14 cellular contexts compared by ENCODE assay signal in the genomic region with DNA sequence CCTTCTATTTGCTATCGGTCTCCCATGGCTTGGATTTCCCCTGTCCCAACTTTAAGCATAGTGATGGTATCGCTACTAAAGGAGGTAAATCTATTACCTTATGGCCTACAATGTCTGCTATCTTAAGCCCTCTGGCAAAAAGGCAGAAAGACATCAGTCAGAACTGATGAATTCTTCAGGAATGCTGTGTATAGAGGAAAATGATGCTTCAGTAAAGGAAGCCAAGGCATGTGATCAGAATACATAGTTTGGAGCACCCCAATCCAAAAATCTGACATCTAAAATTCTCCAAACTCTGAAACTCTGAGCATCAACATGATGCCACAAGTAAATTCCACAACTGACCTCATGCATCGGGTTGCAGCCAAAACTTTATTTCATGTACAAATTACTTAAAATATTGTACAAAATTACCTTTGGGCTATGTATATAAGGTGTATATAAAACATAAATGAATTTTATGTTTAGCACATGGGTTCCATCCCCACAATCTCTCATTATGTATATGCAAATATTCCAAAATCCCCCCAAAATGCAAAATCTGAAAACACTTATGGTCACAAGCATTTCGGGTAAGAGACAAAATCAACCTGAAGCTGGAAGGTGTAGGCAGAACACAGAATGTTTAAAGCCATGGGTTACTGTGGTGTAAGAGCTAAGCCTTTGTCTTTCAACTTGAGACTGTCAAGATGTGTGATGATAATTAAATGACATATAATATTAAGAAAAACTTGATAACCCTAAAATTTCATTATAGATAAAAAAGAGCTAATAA.
DNase-seq lines count a peak whose midpoint lies in the region; ATAC-seq and TF ChIP-seq lines count a peak whose summit lies in the region.
"Had no signal": no experiment of that assay in that cellular context is flagged by ENCODE, and none has a peak within 500 bp of the region (broad histone marks: within the 10 kb centered on the region; RNA-seq: fewer than 3 reads in every experiment).

No MANE protein-coding gene starts in this region.

- dilution Hi-C loops in mammary epithelial cell (cut with HindIII; ENCODE audit: low sequenced_read_pairs) = no loop called here

- H3K9ac ChIP-seq in mammary epithelial cell (ENCODE audit: insufficient read depth, low read length) (no peak overlapping the region), endodermal cell (ENCODE audit: extremely low read depth, low read length, poor library complexity, severe bottlenecking) (no peak overlapping the region)

- H3K79me2 ChIP-seq in DOHH2 (ENCODE audit: control insufficient read depth, low read length) (peaks cover 92% of the 10 kb centered on the region), mammary epithelial cell (ENCODE audit: insufficient read depth, low read length) (peaks cover 95% of the 10 kb centered on the region)

- H3F3A ChIP-seq in DOHH2 (ENCODE audit: control insufficient read depth, insufficient read depth) = peaks cover 39% of the 10 kb centered on the region

- H3K27ac ChIP-seq in DOHH2 (ENCODE audit: low read depth, low read length) (peak overlapping the region; percentile 90), mammary epithelial cell (ENCODE audit: insufficient read depth, low read depth, low read length) (peak overlapping the region; percentile 15), endodermal cell (ENCODE audit: low read depth, low read length) (no peak overlapping the region), upper lobe of left lung (no peak overlapping the region)
- H3K27ac ChIP-seq: pancreas, SK-N-MC had no signal

- H3K4me2 ChIP-seq in DOHH2 (ENCODE audit: low read length) (peak overlapping the region; percentile 73), mammary epithelial cell (ENCODE audit: insufficient read depth, low read depth, low read length) (peak overlapping the region; percentile 30)
- H3K4me2 ChIP-seq: GM23338 had no signal

- no peaks in the 10 kb centered on the region for H3K9me2 ChIP-seq in DOHH2 (replicated peaks; ENCODE audit: control insufficient read depth, low read length)

- BruUV-seq in mammary epithelial cell (replicated peaks; lab: Mats Ljungman, UMichigan) = no TSS peak

- DNase-seq in M059J (ENCODE audit: low read depth) = peak; percentile 60
- DNase-seq in mammary epithelial cell = peak; percentile 32
- DNase-seq in myocyte (ENCODE audit: low read depth) = peak; percentile 18
- no peak for DNase-seq in ecto neural progenitor cell (ENCODE audit: low spot score)
- DNase-seq in NCI-H446 (lab: John Stamatoyannopoulos, UW) = no peak
- DNase-seq in endodermal cell = no peak
- DNase-seq in upper lobe of left lung = no peak
- DNase-seq: activated CD4-positive, alpha-beta memory T cell treated with anti-CD3 and anti-CD28 coated beads, Interleukin-2, amount 10 ng/mL, durations not matched to agents 7 days and 5 days; NCI-H2227 treated with DMSO at 0.1 percent for 48 hours; pancreas; stimulated activated CD4-positive, alpha-beta T cell treated with anti-CD3 and anti-CD28 coated beads, Interleukin-2, amount 100 ng/mL, for 48 hours had no signal

- TF ChIP-seq CTCF in DOHH2 (IDR thresholded peaks at IDR 0.05; ENCODE audit: low read depth, low read length, poor library complexity, severe bottlenecking) (no peak), mammary epithelial cell (conservative IDR thresholded peaks at IDR 0.05 in 1 of 2, IDR thresholded peaks at IDR 0.05 in 1 of 2; ENCODE audit: extremely low read depth in 1 of 2, insufficient read depth in 1 of 2, low read depth in 1 of 2, low read length in 2 of 2) (no peak), endodermal cell (conservative IDR thresholded peaks at IDR 0.05) (no peak), upper lobe of left lung (IDR thresholded peaks at IDR 0.05) (no peak)

- H3K36me3 ChIP-seq in DOHH2 (ENCODE audit: control insufficient read depth, low read length) (peaks cover 50% of the 10 kb centered on the region), mammary epithelial cell (ENCODE audit: insufficient read depth, low read length) (peaks cover 3% of the 10 kb centered on the region), endodermal cell (ENCODE audit: control insufficient read depth, insufficient read depth, low read length) (peaks cover 9% of the 10 kb centered on the region), upper lobe of left lung (no peaks in the 10 kb centered on the region)
- H3K36me3 ChIP-seq: pancreas had no signal

- in situ Hi-C loops in mammary epithelial cell (cut with MboI; ENCODE audit: low sequenced_read_pairs in 2 of 2) = no loop called here

- H3K4me3 Mint-ChIP-seq in endodermal cell = no peak overlapping the region
- H3K4me3 Mint-ChIP-seq: activated CD4-positive, alpha-beta memory T cell treated with anti-CD3 and anti-CD28 coated beads, Interleukin-2, amount 10 ng/mL, durations not matched to agents 7 days and 5 days; GM23338 had no signal

- H3K9me3 ChIP-seq in DOHH2 (ENCODE audit: control insufficient read depth, insufficient read depth, low read length) (no peaks in the 10 kb centered on the region), mammary epithelial cell (replicated peaks; ENCODE audit: insufficient read depth, low read length) (no peaks in the 10 kb centered on the region), endodermal cell (ENCODE audit: control insufficient read depth, low read length) (no peaks in the 10 kb centered on the region), upper lobe of left lung (no peaks in the 10 kb centered on the region)
- H3K9me3 ChIP-seq: pancreas had no signal

- CTCF ChIA-PET in mammary epithelial cell (lab: Charles Lee; ENCODE audit: low non-redundant PET) = interaction anchor here (0.6 to 0.7 kb wide), 2 partner anchors 252 to 548 kb away, joined by 3 read pairs; no protein-coding TSS in a partner anchor

- ATAC-seq in upper lobe of left lung (ENCODE audit: low FRiP score in 2 of 2) = no peak
- ATAC-seq: GM23338 had no signal

- no peak for TF ChIP-seq EP300 in upper lobe of left lung (IDR thresholded peaks at IDR 0.05)

- peaks cover 13% of the 10 kb centered on the region for H3K36me3 Mint-ChIP-seq in endodermal cell (ENCODE audit: low read depth)

- intact Hi-C loops in mammary epithelial cell (cut with micrococcal nuclease) = no loop called here

- peaks cover 67% of the 10 kb centered on the region for H3K4me1 ChIP-seq in DOHH2 (ENCODE audit: control insufficient read depth, low read length)
- H3K4me1 ChIP-seq in mammary epithelial cell (ENCODE audit: insufficient read depth, low read length) = peaks cover 34% of the 10 kb centered on the region
- no peaks in the 10 kb centered on the region for H3K4me1 ChIP-seq in endodermal cell (ENCODE audit: control insufficient read depth, insufficient read depth, low read length)
- peaks cover 32 to 53% (median 36%) of the 10 kb centered on the region in 4 donors for H3K4me1 ChIP-seq in upper lobe of left lung

- H4K20me1 ChIP-seq in DOHH2 (ENCODE audit: control insufficient read depth, insufficient read depth, low read depth, low read length) (no peaks in the 10 kb centered on the region), mammary epithelial cell (ENCODE audit: insufficient read depth, low read length) (no peaks in the 10 kb centered on the region)

- H3K4me3 ChIP-seq in DOHH2 (ENCODE audit: low read length) = peak overlapping the region; percentile 56
- no peak overlapping the region for H3K4me3 ChIP-seq in mammary epithelial cell (replicated peaks in 1 of 3; ENCODE audit: insufficient read depth in 1 of 3, low read depth in 2 of 3, low read length in 3 of 3)
- H3K4me3 ChIP-seq in endodermal cell (ENCODE audit: low read length) = no peak overlapping the region
- no peak overlapping the region for H3K4me3 ChIP-seq in upper lobe of left lung
- H3K4me3 ChIP-seq: GM23338, pancreas, SK-N-MC had no signal

- WGBS in mammary epithelial cell (ENCODE audit: low coverage, missing lambda C conversion rate) = 73% methylated on average over 4 of the region's 4 CpGs
- WGBS in endodermal cell (ENCODE audit: insufficient coverage in 1 of 2, insufficient read length in 1 of 2), 2 experiments = 92 to 93% methylated on average over 3 to 4 of the region's 4 CpGs
- 89 to 93% methylated on average over 4 of the region's 4 CpGs for whole genome bisulfite sequencing in upper lobe of left lung, 2 donors

- H3K27me3 Mint-ChIP-seq in endodermal cell (ENCODE audit: insufficient read depth) = no peaks in the 10 kb centered on the region
- H3K27me3 Mint-ChIP-seq: activated CD4-positive, alpha-beta memory T cell treated with anti-CD3 and anti-CD28 coated beads, Interleukin-2, amount 10 ng/mL, durations not matched to agents 7 days and 5 days had no signal

- H3K27ac Mint-ChIP-seq in endodermal cell = no peak overlapping the region
- H3K27ac Mint-ChIP-seq: GM23338 had no signal

- no peaks in the 10 kb centered on the region for H3K9me3 Mint-ChIP-seq in endodermal cell
- H3K9me3 Mint-ChIP-seq: activated CD4-positive, alpha-beta memory T cell treated with anti-CD3 and anti-CD28 coated beads, Interleukin-2, amount 10 ng/mL, durations not matched to agents 7 days and 5 days; GM23338 had no signal

- H2AFZ ChIP-seq in mammary epithelial cell (ENCODE audit: low read depth, low read length) = no peak overlapping the region
- H2AFZ ChIP-seq: GM23338 had no signal

- TF ChIP-seq POLR2A in upper lobe of left lung (IDR thresholded peaks at IDR 0.05) = no peak

- H3K27me3 ChIP-seq in DOHH2 (ENCODE audit: control insufficient read depth, low read length) (no peaks in the 10 kb centered on the region), mammary epithelial cell (ENCODE audit: insufficient read depth, low read length) (no peaks in the 10 kb centered on the region), endodermal cell (ENCODE audit: control insufficient read depth, insufficient read depth, low read length, poor library complexity, severe bottlenecking) (no peaks in the 10 kb centered on the region), upper lobe of left lung (no peaks in the 10 kb centered on the region)
- H3K27me3 ChIP-seq: pancreas had no signal

- H3K4me1 Mint-ChIP-seq in endodermal cell = peaks cover under 1% of the 10 kb centered on the region

Comparison
In these comparisons a context has a peak if more than half of its experiments do, and no peak if none do; other contexts are left out.
1. H3K27ac ChIP-seq: peak in DOHH2 (single experiment) and mammary epithelial cell (single experiment); none in endodermal cell (single experiment) and upper lobe of left lung (0 of 4).
2. DNase-seq: peak in M059J (single experiment), mammary epithelial cell (single experiment) and myocyte (single experiment); none in ecto neural progenitor cell (single experiment), NCI-H446 (0 of 2), endodermal cell (single experiment) and upper lobe of left lung (0 of 2).